ENCODE assay signal across 1 cellular context in the genomic region with DNA sequence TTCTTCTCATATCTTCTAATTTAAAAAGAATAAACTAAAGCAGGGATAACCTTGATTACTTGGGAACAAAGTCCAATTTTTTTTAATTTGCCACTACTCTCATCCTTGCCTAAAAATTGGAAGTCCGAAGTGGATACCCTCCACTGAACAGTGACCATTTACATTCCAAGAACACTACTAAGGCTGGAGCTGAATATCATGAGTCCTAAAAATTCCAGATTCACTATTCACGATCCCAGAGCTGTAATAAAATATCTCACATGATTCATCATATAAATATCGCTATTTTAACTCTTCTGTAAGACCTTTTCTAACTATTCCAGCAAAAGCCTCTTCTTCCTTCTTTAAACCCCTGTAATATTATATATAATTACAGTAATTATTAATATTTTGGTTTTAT.
TF ChIP-seq lines count a peak whose summit lies in the region.

No MANE protein-coding gene starts in this region.

TF ChIP-seq in IMR-90, 13 proteins besides CTCF, POLR2A, EP300 and RAD21:
- TF ChIP-seq RCOR1 (IDR thresholded peaks at IDR 0.05; ENCODE audit: insufficient replicate concordance, low read length) (no peak), FOS (IDR thresholded peaks at IDR 0.05; ENCODE audit: low read depth, low read length) (peak; percentile 66)
TF ChIP-seq in IMR-90: peak in this region for 1.
